ENCODE assay signal across 27 cellular contexts in genomic region chr18:39599251-39599650, GRCh38.
"Had no signal": no experiment of that assay in that cellular context is flagged by ENCODE, and none has a peak within 500 bp of the region (broad histone marks: within the 10 kb centered on the region; RNA-seq: fewer than 3 reads in every experiment).

No MANE protein-coding gene starts in this region.

- H3K27me3 ChIP-seq: ascending aorta, gastrocnemius medialis, ovary, right atrium auricular region, stomach, tibial artery had no signal

- H3K27ac Mint-ChIP-seq: activated naive CD4-positive, alpha-beta T cell treated with anti-CD3 and anti-CD28 coated beads, Interleukin-2, amount 10 ng/mL, durations not matched to agents 7 days and 5 days; activated naive CD8-positive, alpha-beta T cell treated with anti-CD3 and anti-CD28 coated beads, Interleukin-2, amount 10 ng/mL, durations not matched to agents 7 days and 5 days; activated T-cell treated with anti-CD3 and anti-CD28 coated beads, Interleukin-2, amount 50 U/mL, for 24 hours; brain; mesothelial cell of epicardium; naive B cell; nephron progenitor cell; progenitor cell of endocrine pancreas; stimulated activated naive B cell treated with anti-CD40 and anti-IgM and Interleukin-4, amounts not matched to agents 10 μg/mL and 1 μg/mL and 100 μg/mL, for 72 hours; T-helper 17 cell had no signal

- H3K9me3 Mint-ChIP-seq: activated naive CD4-positive, alpha-beta T cell treated with anti-CD3 and anti-CD28 coated beads, Interleukin-2, amount 10 ng/mL, durations not matched to agents 7 days and 5 days; brain had no signal

- H3K4me1 ChIP-seq: ascending aorta, gastrocnemius medialis, right atrium auricular region, stomach, tibial artery had no signal

- H3K4me3 Mint-ChIP-seq: activated naive CD4-positive, alpha-beta T cell treated with anti-CD3 and anti-CD28 coated beads, Interleukin-2, amount 10 ng/mL, durations not matched to agents 7 days and 5 days; activated naive CD8-positive, alpha-beta T cell treated with anti-CD3 and anti-CD28 coated beads, Interleukin-2, amount 10 ng/mL, durations not matched to agents 7 days and 5 days; activated T-cell treated with anti-CD3 and anti-CD28 coated beads, Interleukin-2, amount 50 U/mL, for 24 hours; brain; mesothelial cell of epicardium; naive B cell; nephron progenitor cell; stimulated activated naive B cell treated with anti-CD40 and anti-IgM and Interleukin-4, amounts not matched to agents 10 μg/mL and 1 μg/mL and 100 μg/mL, for 72 hours; T-helper 17 cell had no signal

- H3K36me3 Mint-ChIP-seq: activated naive CD4-positive, alpha-beta T cell treated with anti-CD3 and anti-CD28 coated beads, Interleukin-2, amount 10 ng/mL, durations not matched to agents 7 days and 5 days; activated naive CD8-positive, alpha-beta T cell treated with anti-CD3 and anti-CD28 coated beads, Interleukin-2, amount 10 ng/mL, durations not matched to agents 7 days and 5 days; brain; mesothelial cell of epicardium; naive B cell; stimulated activated naive B cell treated with anti-CD40 and anti-IgM and Interleukin-4, amounts not matched to agents 10 μg/mL and 1 μg/mL and 100 μg/mL, for 72 hours had no signal

- DNase-seq: activated CD4-positive, alpha-beta T cell treated with anti-CD3 and anti-CD28 coated beads for 48 hours; activated CD4-positive, alpha-beta T cell treated with anti-CD3 and anti-CD28 coated beads, Interleukin-2, amount 50 U/mL, for 48 hours; activated CD8-positive, alpha-beta memory T cell treated with anti-CD3 and anti-CD28 coated beads, Interleukin-2, amount 50 U/mL, for 4 hours; activated gamma-delta T cell; activated naive CD4-positive, alpha-beta T cell treated with anti-CD3 and anti-CD28 coated beads, Interleukin-2, amount 10 ng/mL, durations not matched to agents 7 days and 5 days; activated naive CD8-positive, alpha-beta T cell treated with anti-CD3 and anti-CD28 coated beads, Interleukin-2, amount 10 ng/mL, durations not matched to agents 7 days and 5 days; activated T-cell treated with anti-CD3 and anti-CD28 coated beads, Interleukin-2, amount 50 U/mL, for 24 hours; caudate nucleus; gastrocnemius medialis; glutamatergic neuron; left colon; naive B cell; nephron progenitor cell; ovary; stimulated activated CD4-positive, alpha-beta T cell treated with anti-CD3 and anti-CD28 coated beads, Interleukin-15, amount 100 ng/mL, for 24 hours; stimulated activated CD4-positive, alpha-beta T cell treated with anti-CD3 and anti-CD28 coated beads, Interleukin-2, amount 100 ng/mL, for 24 hours; stimulated activated naive B cell treated with anti-CD40 and anti-IgM and Interleukin-4, amounts not matched to agents 10 μg/mL and 1 μg/mL and 100 μg/mL, for 72 hours; stomach; T-helper 17 cell; T1000; tibial artery; WERI-Rb-1 had no signal

- H3K27me3 Mint-ChIP-seq: activated naive CD4-positive, alpha-beta T cell treated with anti-CD3 and anti-CD28 coated beads, Interleukin-2, amount 10 ng/mL, durations not matched to agents 7 days and 5 days; activated naive CD8-positive, alpha-beta T cell treated with anti-CD3 and anti-CD28 coated beads, Interleukin-2, amount 10 ng/mL, durations not matched to agents 7 days and 5 days; activated T-cell treated with anti-CD3 and anti-CD28 coated beads, Interleukin-2, amount 50 U/mL, for 24 hours; naive B cell; progenitor cell of endocrine pancreas; stimulated activated naive B cell treated with anti-CD40 and anti-IgM and Interleukin-4, amounts not matched to agents 10 μg/mL and 1 μg/mL and 100 μg/mL, for 72 hours; T-helper 17 cell had no signal

- H3K4me1 Mint-ChIP-seq: activated naive CD4-positive, alpha-beta T cell treated with anti-CD3 and anti-CD28 coated beads, Interleukin-2, amount 10 ng/mL, durations not matched to agents 7 days and 5 days; activated naive CD8-positive, alpha-beta T cell treated with anti-CD3 and anti-CD28 coated beads, Interleukin-2, amount 10 ng/mL, durations not matched to agents 7 days and 5 days; mesothelial cell of epicardium; naive B cell; stimulated activated naive B cell treated with anti-CD40 and anti-IgM and Interleukin-4, amounts not matched to agents 10 μg/mL and 1 μg/mL and 100 μg/mL, for 72 hours; T-helper 17 cell had no signal

- H3K27ac ChIP-seq: ascending aorta, gastrocnemius medialis, ovary, right atrium auricular region, stomach, tibial artery, WERI-Rb-1 had no signal

- H3K9me3 ChIP-seq: ascending aorta, gastrocnemius medialis, ovary, right atrium auricular region, stomach, tibial artery had no signal

- H3K36me3 ChIP-seq: ascending aorta, gastrocnemius medialis, ovary, right atrium auricular region, stomach, tibial artery, WERI-Rb-1 had no signal

- H3K4me3 ChIP-seq: ascending aorta, gastrocnemius medialis, ovary, right atrium auricular region, stomach, tibial artery had no signal
